Comparison of ENCODE assay signal across 8 cellular contexts in genomic region chrX:73563740-73564073, GRCh38. TPM values are rescaled to one million over a fixed set of nuclear protein-coding genes. Genes with fewer than 3 reads are reported as not detected.
A peak's percentile ranks its signal among the peaks of the same experiment; 100 is the strongest.
DNase-seq lines count a peak whose midpoint lies in the region; ATAC-seq and TF ChIP-seq lines count a peak whose summit lies in the region.

No MANE protein-coding gene starts in this region.

- H3K4me3 ChIP-seq in neural cell (ENCODE audit: low read length), result peak overlapping the region; percentile 75

- H3K4me2 ChIP-seq in neural cell (ENCODE audit: low read length), result peak overlapping the region; percentile 48

- ATAC-seq in HG02798 (IDR thresholded peaks at IDR 0.05; ENCODE audit: poor library complexity, unreplicated experiment) (peak; percentile 54), HG02610 (IDR thresholded peaks at IDR 0.05; ENCODE audit: unreplicated experiment) (no peak)

- POLR2A ChIA-PET in GM10248 (lab: Yijun Ruan, JAX), result no interaction called here

- CTCF ChIA-PET in GM10248 (lab: Yijun Ruan, JAX), result no interaction called here

- H4K20me1 ChIP-seq in neural cell (ENCODE audit: insufficient read depth), result no peaks in the 10 kb centered on the region

- no peak for TF ChIP-seq EP300 in neural cell (conservative IDR thresholded peaks at IDR 0.05; ENCODE audit: poor library complexity, severe bottlenecking)

- peaks cover 13% of the 10 kb centered on the region for H3K79me2 ChIP-seq in neural cell (replicated peaks; ENCODE audit: insufficient read depth, low read length)

- H3K27ac ChIP-seq in epithelial cell of prostate, result peak overlapping the region; percentile 48
- peak overlapping the region; percentile 86 for H3K27ac ChIP-seq in neural cell (ENCODE audit: low read length)

- no peaks in the 10 kb centered on the region for H3K27me3 ChIP-seq in neural cell (ENCODE audit: insufficient read depth, low read depth, low read length)

- peak overlapping the region; percentile 79 for H3K9ac ChIP-seq in neural cell (ENCODE audit: low read length)

- H3K9me3 ChIP-seq in neural cell (ENCODE audit: low read length), result no peaks in the 10 kb centered on the region

- H3K36me3 ChIP-seq in neural cell (ENCODE audit: insufficient read depth, low read length), result no peaks in the 10 kb centered on the region

- no peaks in the 10 kb centered on the region for H3K9me2 ChIP-seq in neural cell (ENCODE audit: insufficient read depth, low read length)

- peak overlapping the region; percentile 65 for H2AFZ ChIP-seq in neural cell (ENCODE audit: low read depth, low read length)

- H3F3A ChIP-seq in neural cell (ENCODE audit: insufficient read depth, low read length, poor library complexity, severe bottlenecking), result no peaks in the 10 kb centered on the region

- TF ChIP-seq CTCF in neural cell (IDR thresholded peaks at IDR 0.05; ENCODE audit: poor library complexity, severe bottlenecking) (no peak), GM10248 (IDR thresholded peaks at IDR 0.05; ENCODE audit: control extremely low read depth, extremely low read depth, low read depth, missing control alignments) (no peak)

- no peak for TF ChIP-seq RAD21 in neural cell (conservative IDR thresholded peaks at IDR 0.05)

- DNase-seq in NCI-H345 treated with DMSO at 0.1 percent for 48 hours (lab: John Stamatoyannopoulos, UW; ENCODE audit: unreplicated experiment) (peak; percentile 13), NCI-H345 (lab: John Stamatoyannopoulos, UW) (no peak), RPMI8226 (peak; percentile 44), epithelial cell of prostate (ENCODE audit: low read depth, low spot score) (no peak), GM10248 (ENCODE audit: extremely low spot score) (no peak)

TF ChIP-seq in neural cell, 6 proteins besides CTCF, POLR2A, EP300 and RAD21:
- TF ChIP-seq, protein P1, sequence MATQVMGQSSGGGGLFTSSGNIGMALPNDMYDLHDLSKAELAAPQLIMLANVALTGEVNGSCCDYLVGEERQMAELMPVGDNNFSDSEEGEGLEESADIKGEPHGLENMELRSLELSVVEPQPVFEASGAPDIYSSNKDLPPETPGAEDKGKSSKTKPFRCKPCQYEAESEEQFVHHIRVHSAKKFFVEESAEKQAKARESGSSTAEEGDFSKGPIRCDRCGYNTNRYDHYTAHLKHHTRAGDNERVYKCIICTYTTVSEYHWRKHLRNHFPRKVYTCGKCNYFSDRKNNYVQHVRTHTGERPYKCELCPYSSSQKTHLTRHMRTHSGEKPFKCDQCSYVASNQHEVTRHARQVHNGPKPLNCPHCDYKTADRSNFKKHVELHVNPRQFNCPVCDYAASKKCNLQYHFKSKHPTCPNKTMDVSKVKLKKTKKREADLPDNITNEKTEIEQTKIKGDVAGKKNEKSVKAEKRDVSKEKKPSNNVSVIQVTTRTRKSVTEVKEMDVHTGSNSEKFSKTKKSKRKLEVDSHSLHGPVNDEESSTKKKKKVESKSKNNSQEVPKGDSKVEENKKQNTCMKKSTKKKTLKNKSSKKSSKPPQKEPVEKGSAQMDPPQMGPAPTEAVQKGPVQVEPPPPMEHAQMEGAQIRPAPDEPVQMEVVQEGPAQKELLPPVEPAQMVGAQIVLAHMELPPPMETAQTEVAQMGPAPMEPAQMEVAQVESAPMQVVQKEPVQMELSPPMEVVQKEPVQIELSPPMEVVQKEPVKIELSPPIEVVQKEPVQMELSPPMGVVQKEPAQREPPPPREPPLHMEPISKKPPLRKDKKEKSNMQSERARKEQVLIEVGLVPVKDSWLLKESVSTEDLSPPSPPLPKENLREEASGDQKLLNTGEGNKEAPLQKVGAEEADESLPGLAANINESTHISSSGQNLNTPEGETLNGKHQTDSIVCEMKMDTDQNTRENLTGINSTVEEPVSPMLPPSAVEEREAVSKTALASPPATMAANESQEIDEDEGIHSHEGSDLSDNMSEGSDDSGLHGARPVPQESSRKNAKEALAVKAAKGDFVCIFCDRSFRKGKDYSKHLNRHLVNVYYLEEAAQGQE (IDR thresholded peaks at IDR 0.05; ENCODE audit: borderline replicate concordance), result peak; percentile 0
- TF ChIP-seq MXI1 (conservative IDR thresholded peaks at IDR 0.05; ENCODE audit: poor library complexity, severe bottlenecking), result no peak

RNA-seq across cellular contexts. Expression of gene CHIC1, which starts 0.7 kb away (rescaled TPM):
- polyA plus RNA-seq in neural cell, result 13.4 and 15.2 TPM in 2 replicates
- polyA minus RNA-seq in neural cell, result 30.2 and 35.8 TPM in 2 replicates

Comparison
In these comparisons a context has a peak if more than half of its experiments do, and no peak if none do; other contexts are left out.
1. DNase-seq: peak in NCI-H345 treated with DMSO at 0.1 percent for 48 hours (single experiment) and RPMI8226 (single experiment); none in NCI-H345 (single experiment), epithelial cell of prostate (single experiment) and GM10248 (single experiment).